In the genomic region with DNA sequence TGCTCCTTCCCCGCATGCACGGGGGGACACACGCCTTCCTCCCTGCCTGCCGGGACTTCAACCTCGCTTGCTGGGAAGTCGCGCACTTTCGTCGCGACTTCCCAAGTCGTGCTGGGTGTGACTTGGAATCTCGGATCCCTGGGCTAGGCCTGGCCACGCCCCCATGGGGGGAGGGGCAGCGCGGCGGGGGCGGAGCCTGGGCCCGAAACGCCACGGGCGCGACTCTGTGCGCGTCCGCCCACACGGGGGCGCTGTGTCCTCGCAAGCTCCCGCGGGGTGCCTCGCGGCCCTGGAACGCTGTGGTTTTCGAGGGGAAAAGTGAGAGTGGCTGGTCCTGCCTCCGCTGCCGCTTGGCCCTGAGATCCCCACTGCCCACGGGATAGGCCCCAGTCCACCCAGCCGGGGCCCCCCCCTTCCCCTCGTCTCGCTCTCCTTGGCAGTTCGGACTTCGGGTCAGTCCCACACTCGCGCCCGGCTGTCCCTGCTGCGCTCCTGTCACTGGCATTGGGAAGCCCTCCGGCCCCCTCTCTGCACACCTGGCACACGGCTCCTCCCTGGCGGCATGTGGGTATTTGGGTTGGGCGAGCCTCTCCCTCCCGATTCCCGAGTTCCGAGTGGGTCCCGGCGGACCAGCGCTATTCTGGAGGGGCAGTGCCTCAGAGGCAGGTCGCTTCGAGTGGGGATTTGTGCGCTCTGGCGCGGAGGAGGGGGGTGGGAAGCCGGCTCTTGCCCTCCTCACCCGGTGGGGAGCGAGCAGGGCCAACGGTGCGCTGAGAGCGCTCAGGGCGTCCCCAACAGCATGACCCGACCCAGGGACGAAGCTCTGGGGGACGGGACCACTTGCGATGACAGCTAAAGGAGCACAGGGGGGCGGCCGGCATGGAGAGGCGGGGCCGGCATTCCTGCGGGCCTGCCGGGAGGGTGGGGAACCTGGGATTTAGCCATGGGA, we compare ENCODE assay signal across 8 cellular contexts. TPM values are rescaled to one million over a fixed set of nuclear protein-coding genes. Genes with fewer than 3 reads are reported as not detected.
DNase-seq lines count a peak whose midpoint lies in the region.

No MANE protein-coding gene starts in this region.

- peak; percentile 64 for DNase-seq in DMS153 (lab: John Stamatoyannopoulos, UW)
- DNase-seq in GOT3 (lab: John Stamatoyannopoulos, UW): peak; percentile 58
- DNase-seq in NCI-H2107 treated with DMSO at 0.1 percent for 48 hours (lab: John Stamatoyannopoulos, UW; ENCODE audit: unreplicated experiment): peak; percentile 68
- peak; percentile 94 for DNase-seq in activated CD8-positive, alpha-beta memory T cell treated with anti-CD3 and anti-CD28 coated beads for 24 hours
- DNase-seq in effector CD4-positive, alpha-beta T cell: peak; percentile 81
- DNase-seq in lung microvascular endothelial cell (ENCODE audit: low read depth in 2 of 2): peak; percentile 88 to 91
- peak; percentile 49 to 89 (median 72) for DNase-seq in stimulated activated CD4-positive, alpha-beta T cell treated with anti-CD3 and anti-CD28 coated beads, TNF-alpha, amount 100 ng/mL, for 1 hour (ENCODE audit: low read depth in 3 of 3, low spot score in 1 of 3)
- DNase-seq in DMS114 treated with DMSO at 0.1 percent for 48 hours (lab: John Stamatoyannopoulos, UW; ENCODE audit: unreplicated experiment): no peak

RNA-seq across cellular contexts. Expression of a gene that starts 23.6 kb away (rescaled TPM):
- total RNA-seq in lung microvascular endothelial cell: 166 and 203 TPM in 2 replicates

RNA-seq across cellular contexts. Expression of a gene that starts 47.8 kb away (rescaled TPM):
- 47.7 and 53.8 TPM in 2 replicates for total RNA-seq in lung microvascular endothelial cell
